1 cellular context compared by ENCODE assay signal in genomic region chr15:63824570-63824969, GRCh38.
TF ChIP-seq lines count a peak whose summit lies in the region.

No MANE protein-coding gene starts in this region.

TF ChIP-seq in GM23338, 12 proteins besides CTCF, POLR2A, EP300 and RAD21 (continued from another document):
- no peak for TF ChIP-seq ZNF462 (CRISPR knock-in tag; IDR thresholded peaks at IDR 0.05)
- no peak for TF ChIP-seq ZNF331 (CRISPR knock-in tag; IDR thresholded peaks at IDR 0.05; ENCODE audit: low read depth)
TF ChIP-seq in GM23338: peak in this region for 0.
